Comparison of ENCODE assay signal across 11 cellular contexts in the genomic region with DNA sequence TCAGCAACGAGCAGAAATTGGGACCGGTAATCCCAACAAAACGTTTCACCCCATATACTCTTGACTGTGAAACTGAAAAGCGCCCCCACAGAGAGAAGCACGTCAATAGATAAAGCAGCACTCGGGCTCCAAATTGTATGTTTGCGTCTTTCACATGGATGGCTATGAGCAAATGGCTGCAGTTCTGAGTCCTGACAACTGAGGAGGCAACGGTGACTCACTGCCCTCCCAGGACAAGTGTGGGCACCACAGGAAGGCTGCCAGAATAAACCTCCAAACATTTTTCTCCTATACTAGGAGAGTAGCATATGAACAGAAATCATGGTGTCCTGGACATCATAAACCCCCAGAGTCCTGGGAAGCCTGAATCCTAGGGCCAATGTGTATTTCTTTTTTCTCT. TPM values are rescaled to one million over a fixed set of nuclear protein-coding genes. Genes with fewer than 3 reads are reported as not detected.
DNase-seq lines count a peak whose midpoint lies in the region; TF ChIP-seq lines count a peak whose summit lies in the region.
"Had no signal": no experiment of that assay in that cellular context is flagged by ENCODE, and none has a peak within 500 bp of the region (broad histone marks: within the 10 kb centered on the region; RNA-seq: fewer than 3 reads in every experiment).

No MANE protein-coding gene starts in this region.

- DNase-seq in AG04450 (ENCODE audit: low read depth, low spot score) (peak; percentile 10), HS-5 (ENCODE audit: low read depth) (peak; percentile 8), NCI-H1417 (lab: John Stamatoyannopoulos, UW) (no peak), medulla oblongata (ENCODE audit: extremely low spot score) (no peak), DMS 273 (lab: John Stamatoyannopoulos, UW; ENCODE audit: unreplicated experiment) (no peak), NCI-H774 (lab: John Stamatoyannopoulos, UW) (no peak)
- DNase-seq in activated naive CD4-positive, alpha-beta T cell treated with anti-CD3 and anti-CD28 coated beads for 36 hours, result peak; percentile 71
- DNase-seq: NCI-H524 treated with DMSO at 0.1 percent for 48 hours, ovary had no signal

- H3K4me1 Mint-ChIP-seq in activated naive CD4-positive, alpha-beta T cell treated with anti-CD3 and anti-CD28 coated beads for 36 hours (ENCODE audit: low read depth), result peaks cover 96% of the 10 kb centered on the region

- H3K9ac ChIP-seq in iPS-20b (ENCODE audit: low read depth, low read length), result peak overlapping the region; percentile 1; the same call in 1 of the 2 replicates

- peak overlapping the region; percentile 50 for H3K27ac Mint-ChIP-seq in activated naive CD4-positive, alpha-beta T cell treated with anti-CD3 and anti-CD28 coated beads for 36 hours

- peaks cover 43% of the 10 kb centered on the region for H3K36me3 Mint-ChIP-seq in activated naive CD4-positive, alpha-beta T cell treated with anti-CD3 and anti-CD28 coated beads for 36 hours (ENCODE audit: low read depth)

- H3K9me3 ChIP-seq in AG04450 (ENCODE audit: control insufficient read depth, insufficient read depth, low read length) (no peaks in the 10 kb centered on the region), iPS-20b (ENCODE audit: insufficient read depth, low read depth, low read length) (no peaks in the 10 kb centered on the region)
- H3K9me3 ChIP-seq: ovary, thoracic aorta had no signal

- H3K36me3 ChIP-seq in iPS-20b (ENCODE audit: insufficient read depth, low read depth, low read length), result no peaks in the 10 kb centered on the region
- H3K36me3 ChIP-seq: ovary, thoracic aorta had no signal

- POLR2A ChIA-PET in AG04450 (lab: Yijun Ruan, JAX), result interaction anchor here (1.3 kb wide), 1 partner anchor 13 kb away, joined by 3 read pairs; no protein-coding TSS in a partner anchor

- CTCF ChIA-PET in AG04450 (lab: Charles Lee), result no interaction called here
- CTCF ChIA-PET in activated naive CD4-positive, alpha-beta T cell treated with anti-CD3 and anti-CD28 coated beads for 36 hours (lab: Charles Lee), result interaction anchor here (1.3 to 3.4 kb wide), 3 partner anchors 32 to 87 kb away, joined by 4 to 14 read pairs (median 5); no protein-coding TSS in a partner anchor

- H3K4me1 ChIP-seq in iPS-20b (ENCODE audit: insufficient read depth, low read length), result peaks cover 29% of the 10 kb centered on the region

- H3K27me3 Mint-ChIP-seq in activated naive CD4-positive, alpha-beta T cell treated with anti-CD3 and anti-CD28 coated beads for 36 hours (ENCODE audit: low read depth), result no peaks in the 10 kb centered on the region

- no peaks in the 10 kb centered on the region for H3K27me3 ChIP-seq in AG04450 (ENCODE audit: control insufficient read depth, insufficient read depth, low read length)
- no peaks in the 10 kb centered on the region for H3K27me3 ChIP-seq in iPS-20b (ENCODE audit: insufficient read depth, low read length)
- H3K27me3 ChIP-seq: ovary had no signal

- H3K4me3 Mint-ChIP-seq in activated naive CD4-positive, alpha-beta T cell treated with anti-CD3 and anti-CD28 coated beads for 36 hours, result no peak overlapping the region

- TF ChIP-seq CTCF in AG04450 (IDR thresholded peaks at IDR 0.05; ENCODE audit: low read depth, low read length), result no peak

- H3K4me3 ChIP-seq in AG04450 (ENCODE audit: low read depth, low read length) (no peak overlapping the region), iPS-20b (ENCODE audit: low read length) (no peak overlapping the region)
- H3K4me3 ChIP-seq: ovary, thoracic aorta had no signal

- intact Hi-C loops in activated naive CD4-positive, alpha-beta T cell treated with anti-CD3 and anti-CD28 coated beads for 36 hours (cut with micrococcal nuclease), result loop anchor here (5.0 kb wide), 2 partner anchors 141 to 241 kb away; no protein-coding TSS in a partner anchor

- H3K27ac ChIP-seq in AG04450 (ENCODE audit: low read depth, low read length), result no peak overlapping the region
- H3K27ac ChIP-seq in iPS-20b (ENCODE audit: low read length), result no peak overlapping the region
- H3K27ac ChIP-seq: ovary, thoracic aorta had no signal

- H3K9me3 Mint-ChIP-seq in activated naive CD4-positive, alpha-beta T cell treated with anti-CD3 and anti-CD28 coated beads for 36 hours, result no peaks in the 10 kb centered on the region

RNA-seq across cellular contexts. Expression of a gene that starts 36.6 kb away (rescaled TPM):
- 2.8 and 3.2 TPM in 2 replicates for polyA plus RNA-seq in AG04450 (2011; rRNA removed)
- 5.1 and 6.2 TPM in 2 replicates for polyA minus RNA-seq in AG04450 (2011; rRNA and poly(A)+ RNA removed)
- 100 to 1,000 TPM; 156 to 160 TPM for total RNA-seq in activated naive CD4-positive, alpha-beta T cell treated with anti-CD3 and anti-CD28 coated beads for 36 hours

Comparison
In these comparisons a context has a peak if more than half of its experiments do, and no peak if none do; other contexts are left out.
1. DNase-seq: peak in AG04450 (single experiment), HS-5 (single experiment) and activated naive CD4-positive, alpha-beta T cell treated with anti-CD3 and anti-CD28 coated beads for 36 hours (single experiment); none in NCI-H1417 (0 of 3), medulla oblongata (single experiment), DMS 273 (single experiment) and NCI-H774 (single experiment).